ENCODE assay signal across 8 cellular contexts in the genomic region with DNA sequence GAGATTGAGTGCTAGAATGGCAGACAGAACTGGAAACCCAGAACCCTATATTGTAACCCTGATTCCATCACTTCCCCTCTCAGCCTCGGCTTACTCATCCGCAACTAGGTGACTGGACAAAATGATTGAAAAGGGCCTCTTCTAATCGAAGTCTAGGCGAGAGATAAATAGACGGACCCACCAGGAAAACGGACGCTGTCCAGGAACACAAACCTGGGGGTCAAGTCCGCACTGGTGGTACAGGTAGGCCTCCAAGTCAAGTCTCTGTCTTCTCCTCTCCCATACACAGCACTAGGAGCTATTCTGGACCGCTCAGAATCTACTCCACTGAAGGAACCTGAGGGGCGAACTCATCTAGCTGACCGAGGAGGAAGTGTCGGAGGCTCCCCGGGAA. TPM values are rescaled to one million over a fixed set of nuclear protein-coding genes. Genes with fewer than 3 reads are reported as not detected.
A peak's percentile ranks its signal among the peaks of the same experiment; 100 is the strongest.
DNase-seq lines count a peak whose midpoint lies in the region; ATAC-seq and TF ChIP-seq lines count a peak whose summit lies in the region.

No MANE protein-coding gene starts in this region.

- H3K27me3 ChIP-seq in SU-DHL-6 (ENCODE audit: low read length) = no peaks in the 10 kb centered on the region

- H3F3A ChIP-seq in SU-DHL-6 (ENCODE audit: insufficient read depth) = peaks cover 28% of the 10 kb centered on the region

- peaks cover 18% of the 10 kb centered on the region for H3K36me3 ChIP-seq in SU-DHL-6 (ENCODE audit: low read length)

- in situ Hi-C loops in ACHN (cut with HindIII; ENCODE audit: low pct_ligation_motif_present, low pct_unique_long_range_greater_than_20kb, low sequenced_read_pairs) = no loop called here

- no peaks in the 10 kb centered on the region for H3K9me3 ChIP-seq in SU-DHL-6 (ENCODE audit: insufficient read depth, low read length)

- peak; percentile 9 for ATAC-seq in GM18519 (IDR thresholded peaks at IDR 0.05; ENCODE audit: low FRiP score, unreplicated experiment)
- peak; percentile 26 for ATAC-seq in HG03159 (IDR thresholded peaks at IDR 0.05; ENCODE audit: unreplicated experiment)
- peak; percentile 21 for ATAC-seq in omental fat pad (ENCODE audit: low FRiP score)

- peak overlapping the region; percentile 81 for H3K9ac ChIP-seq in SU-DHL-6 (ENCODE audit: low read length)

- H3K4me3 ChIP-seq in SU-DHL-6 (ENCODE audit: insufficient read depth, low read length, poor library complexity, severe bottlenecking) = peak overlapping the region; percentile 69

- no peaks in the 10 kb centered on the region for H4K20me1 ChIP-seq in SU-DHL-6 (ENCODE audit: low read depth, low read length)

- H2AFZ ChIP-seq in SU-DHL-6 (ENCODE audit: low read depth, low read length, severe bottlenecking) = peak overlapping the region; percentile 96

- TF ChIP-seq CTCF in SU-DHL-6 (IDR thresholded peaks at IDR 0.05; ENCODE audit: insufficient read depth, low read length, poor library complexity, severe bottlenecking) (no peak), omental fat pad (IDR thresholded peaks at IDR 0.05) (no peak)

- peaks cover 26% of the 10 kb centered on the region for H3K79me2 ChIP-seq in SU-DHL-6 (ENCODE audit: insufficient read depth, low read length)

- H3K4me2 ChIP-seq in SU-DHL-6 (ENCODE audit: low read depth, low read length, poor library complexity, severe bottlenecking) = peak overlapping the region; percentile 79

- no peaks in the 10 kb centered on the region for H3K9me2 ChIP-seq in SU-DHL-6 (replicated peaks; ENCODE audit: insufficient read depth, low read length)

- H3K27ac ChIP-seq in SU-DHL-6 (ENCODE audit: low read depth, low read length) = peak overlapping the region; percentile 48
- H3K27ac ChIP-seq in epithelial cell of prostate = peak overlapping the region; percentile 93

- DNase-seq in ACHN = peak; percentile 27
- no peak for DNase-seq in epithelial cell of prostate (ENCODE audit: low read depth, low spot score)
- no peak for DNase-seq in omental fat pad (ENCODE audit: low spot score)
- no peak for DNase-seq in UCSD-AML1 (lab: John Stamatoyannopoulos, UW; ENCODE audit: unreplicated experiment)
- DNase-seq in GOT3 (lab: John Stamatoyannopoulos, UW) = no peak

RNA-seq across cellular contexts. Expression of a gene that starts 0.5 kb away (rescaled TPM):
- 100 to 1,000 TPM; 109 to 165 (median 133) TPM for total RNA-seq in omental fat pad

RNA-seq across cellular contexts. Expression of a gene that starts 20.1 kb away (rescaled TPM):
- total RNA-seq in omental fat pad = 100 to 1,000 TPM; 102 to 126 (median 112) TPM
